ENCODE assay signal across 11 cellular contexts in genomic region chr3:153399636-153400035, GRCh38.
DNase-seq lines count a peak whose midpoint lies in the region; ATAC-seq and TF ChIP-seq lines count a peak whose summit lies in the region.
"Had no signal": no experiment of that assay in that cellular context is flagged by ENCODE, and none has a peak within 500 bp of the region (broad histone marks: within the 10 kb centered on the region; RNA-seq: fewer than 3 reads in every experiment).

No MANE protein-coding gene starts in this region.

- TF ChIP-seq EP300 in stomach (IDR thresholded peaks at IDR 0.05): no peak

- H3K4me3 ChIP-seq in mammary epithelial cell (replicated peaks in 1 of 3; ENCODE audit: insufficient read depth in 1 of 3, low read depth in 2 of 3, low read length in 3 of 3) (peak overlapping the region in 2 of 3 experiments; percentile 7 to 8), HAP-1 (no peak overlapping the region), stomach (no peak overlapping the region), upper lobe of right lung (no peak overlapping the region)

- no peak overlapping the region for H3K9ac ChIP-seq in mammary epithelial cell (ENCODE audit: insufficient read depth, low read length)

- H3K27me3 ChIP-seq in mammary epithelial cell (ENCODE audit: insufficient read depth, low read length) (no peaks in the 10 kb centered on the region), HAP-1 (ENCODE audit: low read depth) (no peaks in the 10 kb centered on the region), stomach (no peaks in the 10 kb centered on the region), upper lobe of right lung (no peaks in the 10 kb centered on the region)

- dilution Hi-C loops in mammary epithelial cell (cut with HindIII; ENCODE audit: low sequenced_read_pairs): no loop called here

- H3K79me2 ChIP-seq in mammary epithelial cell (ENCODE audit: insufficient read depth, low read length): no peaks in the 10 kb centered on the region

- H3K4me2 ChIP-seq in mammary epithelial cell (ENCODE audit: insufficient read depth, low read depth, low read length): peak overlapping the region; percentile 38

- TF ChIP-seq CTCF in mammary epithelial cell (conservative IDR thresholded peaks at IDR 0.05 in 1 of 2, IDR thresholded peaks at IDR 0.05 in 1 of 2; ENCODE audit: extremely low read depth in 1 of 2, insufficient read depth in 1 of 2, low read depth in 1 of 2, low read length in 2 of 2): no peak
- TF ChIP-seq CTCF in stomach (IDR thresholded peaks at IDR 0.05): no peak
- TF ChIP-seq CTCF in upper lobe of right lung (IDR thresholded peaks at IDR 0.05): no peak

- no peaks in the 10 kb centered on the region for H3K9me3 ChIP-seq in mammary epithelial cell (replicated peaks; ENCODE audit: insufficient read depth, low read length)
- H3K9me3 ChIP-seq in HAP-1: no peaks in the 10 kb centered on the region
- H3K9me3 ChIP-seq in stomach: peaks cover 0 to 9% (median 2%) of the 10 kb centered on the region in 4 donors
- no peaks in the 10 kb centered on the region for H3K9me3 ChIP-seq in upper lobe of right lung

- H3K4me1 ChIP-seq in mammary epithelial cell (ENCODE audit: insufficient read depth, low read length) (peaks cover 16% of the 10 kb centered on the region), HAP-1 (no peaks in the 10 kb centered on the region), stomach (no peaks in the 10 kb centered on the region), upper lobe of right lung (no peaks in the 10 kb centered on the region)

- ATAC-seq in GM18499 (IDR thresholded peaks at IDR 0.05; ENCODE audit: insufficient read depth, unreplicated experiment) (peak; percentile 89), GM21515 (IDR thresholded peaks at IDR 0.05; ENCODE audit: unreplicated experiment) (peak; percentile 88), HG03280 (IDR thresholded peaks at IDR 0.05; ENCODE audit: unreplicated experiment) (peak; percentile 63), upper lobe of right lung (no peak)

- H3K27ac ChIP-seq in mammary epithelial cell (ENCODE audit: insufficient read depth, low read depth, low read length) (peak overlapping the region; percentile 30), stomach (no peak overlapping the region), upper lobe of right lung (no peak overlapping the region)

- H3K36me3 ChIP-seq in mammary epithelial cell (ENCODE audit: insufficient read depth, low read length): no peaks in the 10 kb centered on the region
- H3K36me3 ChIP-seq in HAP-1 (replicated peaks): no peaks in the 10 kb centered on the region
- no peaks in the 10 kb centered on the region for H3K36me3 ChIP-seq in stomach
- no peaks in the 10 kb centered on the region for H3K36me3 ChIP-seq in upper lobe of right lung

- intact Hi-C loops in mammary epithelial cell (cut with micrococcal nuclease): no loop called here
- intact Hi-C loops in stomach (cut with DNase I; ENCODE audit: low total_unique reads): no loop called here
- intact Hi-C loops in upper lobe of right lung (cut with DNase I): no loop called here

- H4K20me1 ChIP-seq in mammary epithelial cell (ENCODE audit: insufficient read depth, low read length): no peaks in the 10 kb centered on the region

- BruUV-seq in mammary epithelial cell (replicated peaks; lab: Mats Ljungman, UMichigan): no TSS peak

- in situ Hi-C loops in mammary epithelial cell (cut with MboI; ENCODE audit: low sequenced_read_pairs in 2 of 2) (no loop called here), HAP-1 (cut with MboI; ENCODE audit: low sequenced_read_pairs) (no loop called here)

- CTCF ChIA-PET in mammary epithelial cell (lab: Charles Lee; ENCODE audit: low non-redundant PET): no interaction called here

- TF ChIP-seq POLR2A in stomach (IDR thresholded peaks at IDR 0.05): no peak

- peak overlapping the region; percentile 80 for H2AFZ ChIP-seq in mammary epithelial cell (ENCODE audit: low read depth, low read length)

- DNase-seq in mammary epithelial cell: no peak
- DNase-seq in HAP-1 (ENCODE audit: low spot score in 2 of 2): no peak
- no peak for DNase-seq in stomach
- DNase-seq in upper lobe of right lung: no peak
- DNase-seq in ecto neural progenitor cell (ENCODE audit: low spot score): no peak
- DNase-seq: activated naive CD4-positive, alpha-beta T cell treated with Interleukin-2 at 50 U/mL for 16 hours; DND-41; nephron progenitor cell had no signal

Comparison
In these comparisons a context has a peak if more than half of its experiments do, and no peak if none do; other contexts are left out.
1. H3K4me3 ChIP-seq: peak in mammary epithelial cell (2 of 3); none in HAP-1 (single experiment), stomach (0 of 4) and upper lobe of right lung (single experiment).